9 cellular contexts compared by ENCODE assay signal in genomic region chr21:36384885-36385232, GRCh38. TPM values are rescaled to one million over a fixed set of nuclear protein-coding genes. Genes with fewer than 3 reads are reported as not detected.
A peak's percentile ranks its signal among the peaks of the same experiment; 100 is the strongest.
DNase-seq lines count a peak whose midpoint lies in the region; ATAC-seq and TF ChIP-seq lines count a peak whose summit lies in the region.
"Had no signal": no experiment of that assay in that cellular context is flagged by ENCODE, and none has a peak within 500 bp of the region (broad histone marks: within the 10 kb centered on the region; RNA-seq: fewer than 3 reads in every experiment).

No MANE protein-coding gene starts in this region.

- peaks cover 7% of the 10 kb centered on the region for H3K36me3 Mint-ChIP-seq in central memory CD8-positive, alpha-beta T cell (ENCODE audit: insufficient read depth)

- 32% methylated on average over 8 of the region's 8 CpGs for WGBS in prostate gland

- no peaks in the 10 kb centered on the region for H3K27me3 Mint-ChIP-seq in central memory CD8-positive, alpha-beta T cell
- H3K27me3 Mint-ChIP-seq: stimulated activated naive CD8-positive, alpha-beta T cell treated with anti-CD3 and anti-CD28 coated beads, Interleukin-15, Interleukin-2, amounts not matched to agents 100 ng/mL and 50 ng/mL, for 24 hours had no signal

- no peak overlapping the region for H3K27ac Mint-ChIP-seq in central memory CD8-positive, alpha-beta T cell (ENCODE audit: low read depth)
- H3K27ac Mint-ChIP-seq: stimulated activated naive CD8-positive, alpha-beta T cell treated with anti-CD3 and anti-CD28 coated beads, Interleukin-15, Interleukin-2, amounts not matched to agents 100 ng/mL and 50 ng/mL, for 24 hours had no signal

- no peak for DNase-seq in central memory CD8-positive, alpha-beta T cell (ENCODE audit: low spot score in 2 of 2)
- DNase-seq in prostate gland (ENCODE audit: low spot score) (no peak), NCI-H146 (lab: John Stamatoyannopoulos, UW) (no peak), DMS53 (lab: John Stamatoyannopoulos, UW) (no peak), NCI-H1436 (lab: John Stamatoyannopoulos, UW) (no peak)

- H3K4me1 Mint-ChIP-seq in central memory CD8-positive, alpha-beta T cell: no peaks in the 10 kb centered on the region

- ATAC-seq in GM18909 (IDR thresholded peaks at IDR 0.05; ENCODE audit: poor library complexity, unreplicated experiment): peak; percentile 11
- peak; percentile 4 for ATAC-seq in HG03439 (IDR thresholded peaks at IDR 0.05; ENCODE audit: unreplicated experiment)
- ATAC-seq in central memory CD8-positive, alpha-beta T cell (replicated peaks; ENCODE audit: extremely low read depth, poor library complexity, severe bottlenecking): no peak
- no peak for ATAC-seq in GM21390 (IDR thresholded peaks at IDR 0.05; ENCODE audit: unreplicated experiment)

- H3K9me3 Mint-ChIP-seq in central memory CD8-positive, alpha-beta T cell: no peaks in the 10 kb centered on the region
- H3K9me3 Mint-ChIP-seq: stimulated activated naive CD8-positive, alpha-beta T cell treated with anti-CD3 and anti-CD28 coated beads, Interleukin-15, Interleukin-2, amounts not matched to agents 100 ng/mL and 50 ng/mL, for 24 hours had no signal

- no peaks in the 10 kb centered on the region for H3K4me1 ChIP-seq in prostate gland (replicated peaks)

- no peak for TF ChIP-seq CTCF in prostate gland (IDR thresholded peaks at IDR 0.05)

- H3K4me3 ChIP-seq in prostate gland: peak overlapping the region; percentile 58 to 64

- no peaks in the 10 kb centered on the region for H3K27me3 ChIP-seq in prostate gland (replicated peaks; ENCODE audit: insufficient read depth)

- H3K9me3 ChIP-seq in prostate gland: no peaks in the 10 kb centered on the region

- TF ChIP-seq POLR2A in prostate gland (IDR thresholded peaks at IDR 0.05): no peak

- peak overlapping the region; percentile 45 for H3K4me3 Mint-ChIP-seq in central memory CD8-positive, alpha-beta T cell

- intact Hi-C loops in prostate gland (cut with DNase I): loop anchor here (5.0 kb wide), 1 partner anchor 63 kb away; the partner anchor contains the start of gene MORC3

- no peaks in the 10 kb centered on the region for H3K36me3 ChIP-seq in prostate gland

- no peak overlapping the region for H3K27ac ChIP-seq in prostate gland

RNA-seq across cellular contexts. Expression of gene CHAF1B, which starts 0.3 kb away (rescaled TPM):
- total RNA-seq in prostate gland: 1 to 10 TPM; 4.2 to 4.9 TPM

Comparison
In these comparisons a context has a peak if more than half of its experiments do, and no peak if none do; other contexts are left out.
1. ATAC-seq: peak in GM18909 (single experiment) and HG03439 (single experiment); none in central memory CD8-positive, alpha-beta T cell (single experiment) and GM21390 (single experiment).